In the genomic region with DNA sequence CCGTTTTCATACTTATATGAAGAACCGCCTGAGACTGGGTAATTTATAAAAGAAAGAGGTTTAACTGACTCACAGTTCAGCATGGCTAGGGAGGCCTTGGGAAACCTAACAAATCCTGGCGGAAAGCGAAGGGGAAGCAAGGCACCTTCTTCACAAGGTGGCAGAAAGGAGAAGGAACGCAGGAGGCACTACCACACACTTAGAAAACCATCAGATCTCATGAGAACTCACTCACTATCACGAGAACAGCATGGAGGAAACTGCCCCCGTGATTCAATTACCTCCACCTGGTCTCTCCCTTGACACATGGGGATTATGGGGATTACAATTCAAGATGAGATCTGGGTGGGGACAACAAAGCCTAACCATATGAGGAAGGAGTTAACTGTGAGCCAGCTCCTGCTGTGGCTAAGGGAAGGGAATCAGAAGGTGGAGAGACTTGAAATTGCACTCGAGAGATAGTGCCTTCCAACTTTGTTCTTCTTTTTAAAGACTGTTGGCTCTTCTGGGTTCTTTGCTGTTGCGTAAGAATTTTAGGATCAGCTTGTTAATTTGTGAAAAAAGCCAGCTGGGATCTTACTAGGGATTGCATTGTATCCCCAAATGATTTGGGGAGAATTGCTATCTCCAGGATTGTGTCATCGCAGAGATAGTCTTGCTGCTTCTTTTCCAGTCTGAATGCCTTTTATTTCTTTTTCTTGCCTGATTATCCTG, we compare ENCODE assay signal across 1 cellular context.
TF ChIP-seq lines count a peak whose summit lies in the region.

No MANE protein-coding gene starts in this region.

TF ChIP-seq in H1, 55 proteins besides CTCF, POLR2A, EP300 and RAD21:
- TF ChIP-seq JUND (IDR thresholded peaks at IDR 0.05; ENCODE audit: low read length) (no peak), CEBPB (IDR thresholded peaks at IDR 0.05; ENCODE audit: low read depth, low read length) (peak; percentile 64), GTF2F1 (IDR thresholded peaks at IDR 0.05; ENCODE audit: borderline replicate concordance, low read depth, low read length) (no peak), ZNF274 (IDR thresholded peaks at IDR 0.05; ENCODE audit: borderline replicate concordance, extremely low read depth, low read length) (no peak), TCF12 (IDR thresholded peaks at IDR 0.05; ENCODE audit: low read depth, low read length) (no peak), TBP (IDR thresholded peaks at IDR 0.05; ENCODE audit: low read depth, low read length) (no peak)
- TF ChIP-seq, protein P1, sequence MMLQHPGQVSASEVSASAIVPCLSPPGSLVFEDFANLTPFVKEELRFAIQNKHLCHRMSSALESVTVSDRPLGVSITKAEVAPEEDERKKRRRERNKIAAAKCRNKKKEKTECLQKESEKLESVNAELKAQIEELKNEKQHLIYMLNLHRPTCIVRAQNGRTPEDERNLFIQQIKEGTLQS (IDR thresholded peaks at IDR 0.05; ENCODE audit: insufficient read depth, low read depth, low read length) = no peak
- TF ChIP-seq, protein P2, sequence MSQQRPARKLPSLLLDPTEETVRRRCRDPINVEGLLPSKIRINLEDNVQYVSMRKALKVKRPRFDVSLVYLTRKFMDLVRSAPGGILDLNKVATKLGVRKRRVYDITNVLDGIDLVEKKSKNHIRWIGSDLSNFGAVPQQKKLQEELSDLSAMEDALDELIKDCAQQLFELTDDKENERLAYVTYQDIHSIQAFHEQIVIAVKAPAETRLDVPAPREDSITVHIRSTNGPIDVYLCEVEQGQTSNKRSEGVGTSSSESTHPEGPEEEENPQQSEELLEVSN (IDR thresholded peaks at IDR 0.05) = no peak
